Comparison of ENCODE assay signal across 34 cellular contexts in genomic region chr5:162243651-162244050, GRCh38.
DNase-seq lines count a peak whose midpoint lies in the region; ATAC-seq and TF ChIP-seq lines count a peak whose summit lies in the region.
"Had no signal": no experiment of that assay in that cellular context is flagged by ENCODE, and none has a peak within 500 bp of the region (broad histone marks: within the 10 kb centered on the region; RNA-seq: fewer than 3 reads in every experiment).

No MANE protein-coding gene starts in this region.

- H4K20me1 ChIP-seq in GM23338 (replicated peaks; ENCODE audit: insufficient read depth), result no peaks in the 10 kb centered on the region
- H4K20me1 ChIP-seq in smooth muscle cell (ENCODE audit: low read depth), result no peaks in the 10 kb centered on the region
- H4K20me1 ChIP-seq: BLaER1; BLaER1 treated with 17β-estradiol and CSF1 and Interleukin-3, amounts not matched to agents 10 nM and 100 nM had no signal

- H3K79me2 ChIP-seq in GM23338 (replicated peaks; ENCODE audit: insufficient read depth) (no peaks in the 10 kb centered on the region), mesendoderm (ENCODE audit: control insufficient read depth, insufficient read depth, low read length) (no peaks in the 10 kb centered on the region), smooth muscle cell (ENCODE audit: low read depth) (no peaks in the 10 kb centered on the region)

- POLR2A ChIA-PET in Caco-2 (lab: Charles Lee), result no interaction called here

- H3K9ac ChIP-seq in mesendoderm (ENCODE audit: low read length) (no peak overlapping the region), smooth muscle cell (ENCODE audit: low read depth) (no peak overlapping the region)
- H3K9ac ChIP-seq: BLaER1; BLaER1 treated with 17β-estradiol and CSF1 and Interleukin-3, amounts not matched to agents 10 nM and 100 nM had no signal

- H3K9me3 Mint-ChIP-seq in Caco-2 (ENCODE audit: unreplicated experiment) (no peaks in the 10 kb centered on the region), GM23338 (peaks cover 7% of the 10 kb centered on the region; the same call in 2 of the 3 replicates)

- H2BK120ac ChIP-seq in mesendoderm (ENCODE audit: low read depth, low read length), result no peak overlapping the region

- peak overlapping the region; percentile 64; the same call in 1 of the 2 replicates for H2AFZ ChIP-seq in GM23338
- peak overlapping the region; percentile 20 for H2AFZ ChIP-seq in smooth muscle cell (ENCODE audit: low read depth)

- CTCF ChIA-PET in Caco-2 (lab: Charles Lee), result no interaction called here

- TF ChIP-seq CTCF in Caco-2 (IDR thresholded peaks at IDR 0.05; ENCODE audit: insufficient read depth in 1 of 2, low read depth in 1 of 2, low read length in 1 of 2, severe bottlenecking in 1 of 2, unreplicated experiment in 1 of 2) (no peak), GM23338 (conservative IDR thresholded peaks at IDR 0.05; ENCODE audit: low read depth in 2 of 2) (no peak), smooth muscle cell (IDR thresholded peaks at IDR 0.05; ENCODE audit: borderline replicate concordance, insufficient read depth, poor library complexity, severe bottlenecking) (no peak)

- H3K9me3 ChIP-seq in Caco-2 (no peaks in the 10 kb centered on the region), smooth muscle cell (replicated peaks; ENCODE audit: low read depth) (no peaks in the 10 kb centered on the region)
- H3K9me3 ChIP-seq: A549; BE2C; BLaER1; BLaER1 treated with 17β-estradiol and CSF1 and Interleukin-3, amounts not matched to agents 10 nM and 100 nM had no signal

- H3K18ac ChIP-seq in mesendoderm (ENCODE audit: low read length), result no peak overlapping the region

- H3K4me2 ChIP-seq in GM23338, result no peak overlapping the region
- no peak overlapping the region for H3K4me2 ChIP-seq in mesendoderm (ENCODE audit: low read length)
- no peak overlapping the region for H3K4me2 ChIP-seq in smooth muscle cell
- H3K4me2 ChIP-seq: A549; BLaER1; BLaER1 treated with 17β-estradiol and CSF1 and Interleukin-3, amounts not matched to agents 10 nM and 100 nM had no signal

- H3K27ac Mint-ChIP-seq in Caco-2 (ENCODE audit: unreplicated experiment) (peak overlapping the region; percentile 10), GM23338 (no peak overlapping the region)
- H3K27ac Mint-ChIP-seq: B cell; CD14-positive monocyte; CD4-positive, alpha-beta memory T cell; CD4-positive, alpha-beta T cell; CD4-positive, CD25-positive, alpha-beta regulatory T cell; CD8-positive, alpha-beta memory T cell; CD8-positive, alpha-beta T cell had no signal

- H3K27ac ChIP-seq in GM23338 (ENCODE audit: low read depth) (no peak overlapping the region), mesendoderm (ENCODE audit: low read depth, low read length) (no peak overlapping the region), smooth muscle cell (ENCODE audit: low read depth) (no peak overlapping the region)
- H3K27ac ChIP-seq: 22Rv1; A549; BLaER1; BLaER1 treated with 17β-estradiol and CSF1 and Interleukin-3, amounts not matched to agents 10 nM and 100 nM; C4-2B had no signal

- H2AK5ac ChIP-seq in mesendoderm (ENCODE audit: low read length), result no peak overlapping the region

- peak overlapping the region; percentile 30 for H3K4me3 Mint-ChIP-seq in Caco-2 (ENCODE audit: unreplicated experiment)
- H3K4me3 Mint-ChIP-seq in GM23338, result no peak overlapping the region
- H3K4me3 Mint-ChIP-seq: B cell; CD14-positive monocyte; CD4-positive, alpha-beta memory T cell; CD4-positive, alpha-beta T cell; CD4-positive, CD25-positive, alpha-beta regulatory T cell; CD8-positive, alpha-beta memory T cell; CD8-positive, alpha-beta T cell had no signal

- no peaks in the 10 kb centered on the region for H3K79me1 ChIP-seq in mesendoderm (ENCODE audit: low read length)

- no peak overlapping the region for H3K56ac ChIP-seq in mesendoderm (ENCODE audit: low read length)

- H4K8ac ChIP-seq in mesendoderm (ENCODE audit: low read depth, low read length), result no peak overlapping the region

- DNase-seq in Caco-2, result peak in 1 of 2 experiments; percentile 16
- no peak for DNase-seq in GM23338 (ENCODE audit: low spot score)
- DNase-seq in mesendoderm, result peak; percentile 44
- no peak for DNase-seq in smooth muscle cell (lab: John Stamatoyannopoulos, UW; ENCODE audit: unreplicated experiment)
- DNase-seq in GOT3 (lab: John Stamatoyannopoulos, UW), result no peak
- no peak for DNase-seq in left colon
- DNase-seq in AG20443 (ENCODE audit: low spot score), result no peak
- DNase-seq: 8988T; ACHN; AML-193; BE2C; C1 segment of cervical spinal cord; Calu3; CD4-positive, alpha-beta memory T cell; CD4-positive, alpha-beta T cell; CD4-positive, CD25-positive, alpha-beta regulatory T cell; CD8-positive, alpha-beta memory T cell; CD8-positive, alpha-beta T cell; COR-L47; DMS 273 treated with DMSO at 0.1 percent for 48 hours; DMS153; DMS53; DMS79; DMS79 treated with DMSO at 0.1 percent for 48 hours; DND-41; EL had no signal

- no peak overlapping the region for H3K4me3 ChIP-seq in Caco-2 (ENCODE audit: low read depth, low read length)
- H3K4me3 ChIP-seq in GM23338, result no peak overlapping the region
- H3K4me3 ChIP-seq in mesendoderm (ENCODE audit: low read length), result no peak overlapping the region
- H3K4me3 ChIP-seq in smooth muscle cell, result no peak overlapping the region
- H3K4me3 ChIP-seq: A549; BLaER1; BLaER1 treated with 17β-estradiol and CSF1 and Interleukin-3, amounts not matched to agents 10 nM and 100 nM had no signal

- peaks cover 6% of the 10 kb centered on the region; the same call in 1 of the 2 replicates for H3K9me2 ChIP-seq in GM23338 (ENCODE audit: insufficient read depth)

- no TSS peak for BruUV-seq in Caco-2 (replicated peaks; lab: Mats Ljungman, UMichigan)

- no peaks in the 10 kb centered on the region for H3K36me3 ChIP-seq in Caco-2 (ENCODE audit: control insufficient read depth, insufficient read depth, low read length)
- no peaks in the 10 kb centered on the region for H3K36me3 ChIP-seq in GM23338 (ENCODE audit: insufficient read depth)
- H3K36me3 ChIP-seq in mesendoderm (ENCODE audit: control insufficient read depth, insufficient read depth, low read length), result no peaks in the 10 kb centered on the region
- H3K36me3 ChIP-seq in smooth muscle cell (ENCODE audit: low read depth), result no peaks in the 10 kb centered on the region
- H3K36me3 ChIP-seq: BE2C; BLaER1; BLaER1 treated with 17β-estradiol and CSF1 and Interleukin-3, amounts not matched to agents 10 nM and 100 nM had no signal

- no CpG with 5 or more reads among the region's 3 CpGs for WGBS in mesendoderm (ENCODE audit: extremely low coverage, insufficient coverage, low lambda C conversion rate)
- WGBS in smooth muscle cell (ENCODE audit: low lambda C conversion rate), result 81% methylated on average over 3 of the region's 3 CpGs

- H3K4me1 ChIP-seq in Caco-2 (peaks cover 4% of the 10 kb centered on the region; the same call in 1 of the 2 replicates), GM23338 (ENCODE audit: insufficient read depth) (no peaks in the 10 kb centered on the region), mesendoderm (ENCODE audit: control insufficient read depth, low read depth, low read length) (peaks cover 6% of the 10 kb centered on the region), smooth muscle cell (ENCODE audit: low read depth) (no peaks in the 10 kb centered on the region)
- H3K4me1 ChIP-seq: A549, BE2C had no signal

- no peaks in the 10 kb centered on the region for H3K27me3 ChIP-seq in Caco-2 (replicated peaks; ENCODE audit: control insufficient read depth, insufficient read depth, low read length)
- H3K27me3 ChIP-seq in GM23338 (ENCODE audit: insufficient read depth), result no peaks in the 10 kb centered on the region
- H3K27me3 ChIP-seq in mesendoderm (ENCODE audit: insufficient read depth, low read length, poor library complexity), result no peaks in the 10 kb centered on the region
- no peaks in the 10 kb centered on the region for H3K27me3 ChIP-seq in smooth muscle cell (ENCODE audit: low read depth)
- H3K27me3 ChIP-seq: BE2C; BLaER1; BLaER1 treated with 17β-estradiol and CSF1 and Interleukin-3, amounts not matched to agents 10 nM and 100 nM had no signal

- intact Hi-C loops in Caco-2 (cut with micrococcal nuclease; ENCODE audit: unreplicated experiment) (loop anchor here (2.0 kb wide), 1 partner anchor 13 kb away; no protein-coding TSS in a partner anchor), left colon (cut with DNase I, micrococcal nuclease) (no loop called here)

- ATAC-seq in GM23338, result no peak
- ATAC-seq in HG03469 (IDR thresholded peaks at IDR 0.05; ENCODE audit: unreplicated experiment), result no peak
- no peak for ATAC-seq in left colon
- ATAC-seq: A549; CD8-positive, alpha-beta T cell had no signal

- H3F3A ChIP-seq in GM23338 (replicated peaks; ENCODE audit: low read depth) (no peaks in the 10 kb centered on the region), smooth muscle cell (ENCODE audit: low read depth) (no peaks in the 10 kb centered on the region)

- no peak overlapping the region for H3K4ac ChIP-seq in mesendoderm (ENCODE audit: low read depth, low read length)

- no peaks in the 10 kb centered on the region for H3K36me3 Mint-ChIP-seq in Caco-2 (ENCODE audit: insufficient read depth, unreplicated experiment)
- H3K36me3 Mint-ChIP-seq in GM23338 (ENCODE audit: low read depth), result peaks cover 2% of the 10 kb centered on the region; the same call in 2 of the 3 replicates
- H3K36me3 Mint-ChIP-seq: CD14-positive monocyte; CD4-positive, alpha-beta memory T cell; CD4-positive, CD25-positive, alpha-beta regulatory T cell; CD8-positive, alpha-beta memory T cell; CD8-positive, alpha-beta T cell had no signal

- H4K5ac ChIP-seq in mesendoderm (ENCODE audit: low read length), result no peak overlapping the region

- H3K27me3 Mint-ChIP-seq in Caco-2 (ENCODE audit: insufficient read depth, unreplicated experiment), result peaks cover 4% of the 10 kb centered on the region
- H3K27me3 Mint-ChIP-seq in GM23338 (ENCODE audit: insufficient read depth, low read depth, poor library complexity), result peaks cover 2% of the 10 kb centered on the region
- H3K27me3 Mint-ChIP-seq: B cell; CD4-positive, alpha-beta memory T cell; CD4-positive, alpha-beta T cell; CD4-positive, CD25-positive, alpha-beta regulatory T cell; CD8-positive, alpha-beta memory T cell had no signal

- H2BK5ac ChIP-seq in mesendoderm (ENCODE audit: low read length), result no peak overlapping the region

- H3K4me1 Mint-ChIP-seq in Caco-2 (ENCODE audit: low read depth, unreplicated experiment), result peaks cover 10% of the 10 kb centered on the region
- no peaks in the 10 kb centered on the region for H3K4me1 Mint-ChIP-seq in GM23338
- H3K4me1 Mint-ChIP-seq: B cell; CD14-positive monocyte; CD4-positive, alpha-beta memory T cell; CD8-positive, alpha-beta memory T cell had no signal

- no peak overlapping the region for H2BK15ac ChIP-seq in mesendoderm (replicated peaks; ENCODE audit: low read depth)

- no peak overlapping the region for H3K23ac ChIP-seq in mesendoderm (ENCODE audit: low read length)
